20 cellular contexts compared by ENCODE assay signal in the genomic region with DNA sequence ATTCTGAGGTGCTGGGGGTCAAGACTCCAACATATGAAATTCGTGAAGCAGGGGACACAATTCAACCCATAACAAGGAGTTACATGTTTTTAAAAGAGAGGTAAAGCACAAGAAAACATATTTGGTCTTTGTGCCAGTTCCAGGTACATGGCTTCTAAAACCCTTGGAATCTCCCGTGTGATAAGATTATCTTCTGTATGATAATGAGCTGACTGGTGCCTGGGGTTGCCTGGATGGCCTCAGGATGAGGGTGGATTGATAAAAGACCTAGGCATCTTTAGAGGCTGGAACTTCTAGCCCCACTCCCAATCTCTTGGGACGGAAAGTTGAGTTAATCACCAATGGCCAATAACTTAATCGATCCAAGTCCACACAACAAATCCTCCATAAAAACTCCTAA.
"Had no signal": no experiment of that assay in that cellular context is flagged by ENCODE, and none has a peak within 500 bp of the region (broad histone marks: within the 10 kb centered on the region; RNA-seq: fewer than 3 reads in every experiment).

No MANE protein-coding gene starts in this region.

- H3K27ac ChIP-seq: RWPE1 had no signal

- DNase-seq: activated CD4-positive, alpha-beta T cell treated with anti-CD3 and anti-CD28 coated beads for 4 hours; activated CD4-positive, alpha-beta T cell treated with anti-CD3 and anti-CD28 coated beads, Interleukin-2, amount 50 U/mL, for 4 hours; activated CD8-positive, alpha-beta memory T cell treated with anti-CD3 and anti-CD28 coated beads, Interleukin-2, amount 50 U/mL, for 48 hours; activated CD8-positive, alpha-beta T cell treated with anti-CD3 and anti-CD28 coated beads, Interleukin-2, amount 10 ng/mL, durations not matched to agents 7 days and 5 days; activated naive CD4-positive, alpha-beta T cell; activated T-cell treated with anti-CD3 and anti-CD28 coated beads, Interleukin-2, amount 50 U/mL, for 1 hour; aorta; MM.1S; NCI-H1105; NCI-H1436; NCI-H1694 treated with DMSO at 0.1 percent for 48 hours; NCI-H345; NCI-H526 treated with DMSO at 0.1 percent for 48 hours; NK-92 treated with Interleukin-12 subunit alpha and Interleukin-12 subunit beta, amount 100 ng/mL, for 24 hours; OCI-M1; SHP77 treated with DMSO at 0.1 percent for 48 hours; T-helper 9 cell had no signal

- H3K9me3 Mint-ChIP-seq: activated naive CD4-positive, alpha-beta T cell treated with anti-CD3 and anti-CD28 coated beads, Interleukin-2, amount 50 U/mL, for 24 hours; T-helper 1 cell treated with Interleukin-12 subunit alpha and Interleukin-12 subunit beta and Interleukin-4 antibody, amounts not matched to agents 30 μg/mL and 1 μg/mL, for 36 hours had no signal

- H3K27me3 Mint-ChIP-seq: activated naive CD4-positive, alpha-beta T cell treated with anti-CD3 and anti-CD28 coated beads, Interleukin-2, amount 50 U/mL, for 24 hours had no signal

- H3K27ac Mint-ChIP-seq: activated CD8-positive, alpha-beta T cell treated with anti-CD3 and anti-CD28 coated beads, Interleukin-2, amount 10 ng/mL, durations not matched to agents 7 days and 5 days; activated naive CD4-positive, alpha-beta T cell treated with anti-CD3 and anti-CD28 coated beads, Interleukin-2, amount 50 U/mL, for 24 hours; T-helper 1 cell treated with Interleukin-12 subunit alpha and Interleukin-12 subunit beta and Interleukin-4 antibody, amounts not matched to agents 30 μg/mL and 1 μg/mL, for 36 hours had no signal

- H3K4me3 Mint-ChIP-seq: activated CD8-positive, alpha-beta T cell treated with anti-CD3 and anti-CD28 coated beads, Interleukin-2, amount 10 ng/mL, durations not matched to agents 7 days and 5 days; activated naive CD4-positive, alpha-beta T cell treated with anti-CD3 and anti-CD28 coated beads, Interleukin-2, amount 50 U/mL, for 24 hours; T-helper 1 cell treated with Interleukin-12 subunit alpha and Interleukin-12 subunit beta and Interleukin-4 antibody, amounts not matched to agents 30 μg/mL and 1 μg/mL, for 36 hours had no signal
